21 cellular contexts compared by ENCODE assay signal in genomic region chr18:76988827-76989646, GRCh38.
DNase-seq lines count a peak whose midpoint lies in the region; ATAC-seq and TF ChIP-seq lines count a peak whose summit lies in the region.
"Had no signal": no experiment of that assay in that cellular context is flagged by ENCODE, and none has a peak within 500 bp of the region (broad histone marks: within the 10 kb centered on the region; RNA-seq: fewer than 3 reads in every experiment).

No MANE protein-coding gene starts in this region.

- no peaks in the 10 kb centered on the region for H3K36me3 ChIP-seq in left ventricle myocardium inferior
- no peaks in the 10 kb centered on the region for H3K36me3 ChIP-seq in OCI-LY3 (replicated peaks; ENCODE audit: low read depth, low read length)
- H3K36me3 ChIP-seq in H7 (replicated peaks; ENCODE audit: control insufficient read depth, insufficient read depth, low read length) = no peaks in the 10 kb centered on the region
- H3K36me3 ChIP-seq: pancreas had no signal

- H3K36me3 Mint-ChIP-seq in chondrocyte (ENCODE audit: low read depth) = no peaks in the 10 kb centered on the region
- H3K36me3 Mint-ChIP-seq: activated naive CD4-positive, alpha-beta T cell treated with anti-CD3 and anti-CD28 coated beads, Interleukin-2, amount 50 U/mL, for 24 hours; naive B cell had no signal

- H3K9me3 Mint-ChIP-seq in chondrocyte (ENCODE audit: low read depth) = no peaks in the 10 kb centered on the region
- H3K9me3 Mint-ChIP-seq: activated CD4-positive, alpha-beta T cell treated with anti-CD3 and anti-CD28 coated beads, Interleukin-2, amount 10 ng/mL, durations not matched to agents 7 days and 5 days; activated naive CD4-positive, alpha-beta T cell treated with anti-CD3 and anti-CD28 coated beads, Interleukin-2, amount 50 U/mL, for 24 hours; CD4-positive, alpha-beta T cell; GM23338; naive B cell had no signal

- peak overlapping the region; percentile 51 for H3K27ac ChIP-seq in left ventricle myocardium inferior (replicated peaks)
- H3K27ac ChIP-seq in right cardiac atrium (ENCODE audit: low read length) = no peak overlapping the region
- peak overlapping the region; percentile 29 for H3K27ac ChIP-seq in OCI-LY3 (ENCODE audit: low read length)

- WGBS in right cardiac atrium = 93% methylated on average over 29 of the region's 29 CpGs

- no peaks in the 10 kb centered on the region for H3K27me3 ChIP-seq in left ventricle myocardium inferior (ENCODE audit: low read depth)
- no peaks in the 10 kb centered on the region for H3K27me3 ChIP-seq in right cardiac atrium (ENCODE audit: control insufficient read depth, insufficient read depth)
- peaks cover 48% of the 10 kb centered on the region for H3K27me3 ChIP-seq in OCI-LY3 (ENCODE audit: low read depth, low read length)
- H3K27me3 ChIP-seq in H7 (ENCODE audit: control insufficient read depth, insufficient read depth, low read length) = no peaks in the 10 kb centered on the region
- H3K27me3 ChIP-seq: pancreas had no signal

- intact Hi-C loops in left ventricle myocardium inferior (cut with micrococcal nuclease) = no loop called here
- intact Hi-C loops in right cardiac atrium (cut with DNase I) = loop anchor here in 2 of 4 donors (10.0 kb wide), 1 partner anchor 184 kb away; no protein-coding TSS in a partner anchor

- H3K79me2 ChIP-seq in OCI-LY3 (ENCODE audit: low read length) = no peaks in the 10 kb centered on the region

- H3K4me3 ChIP-seq in left ventricle myocardium inferior = peak overlapping the region; percentile 37
- H3K4me3 ChIP-seq in right cardiac atrium (ENCODE audit: low read length) = no peak overlapping the region
- H3K4me3 ChIP-seq in OCI-LY3 (ENCODE audit: low read length) = peak overlapping the region; percentile 75
- H3K4me3 ChIP-seq in H7 (ENCODE audit: insufficient read depth, low read depth, low read length) = no peak overlapping the region
- H3K4me3 ChIP-seq: GM23338, pancreas had no signal

- peaks cover 8% of the 10 kb centered on the region; the same call in 1 of the 2 replicates for H4K20me1 ChIP-seq in OCI-LY3 (ENCODE audit: insufficient read depth, low read length)

- peaks cover 8% of the 10 kb centered on the region for H3K27me3 Mint-ChIP-seq in chondrocyte (ENCODE audit: low read depth)
- H3K27me3 Mint-ChIP-seq: activated CD4-positive, alpha-beta T cell treated with anti-CD3 and anti-CD28 coated beads, Interleukin-2, amount 10 ng/mL, durations not matched to agents 7 days and 5 days; activated naive CD4-positive, alpha-beta T cell treated with anti-CD3 and anti-CD28 coated beads, Interleukin-2, amount 50 U/mL, for 24 hours; CD4-positive, alpha-beta T cell had no signal

- ATAC-seq in right cardiac atrium (no peak), HG03342 (IDR thresholded peaks at IDR 0.05; ENCODE audit: unreplicated experiment) (no peak)
- ATAC-seq: GM23338 had no signal

- TF ChIP-seq CTCF in left ventricle myocardium inferior (IDR thresholded peaks at IDR 0.05; ENCODE audit: borderline replicate concordance) (no peak), OCI-LY3 (IDR thresholded peaks at IDR 0.05; ENCODE audit: low read depth, low read length) (0 out of 2 replicates have a peak, but pooled peaks have one; percentile 11), chondrocyte (IDR thresholded peaks at IDR 0.05) (no peak)

- H3K4me1 ChIP-seq in left ventricle myocardium inferior = no peaks in the 10 kb centered on the region
- H3K4me1 ChIP-seq in right cardiac atrium (ENCODE audit: control insufficient read depth, insufficient read depth, low read length) = no peaks in the 10 kb centered on the region
- H3K4me1 ChIP-seq in OCI-LY3 (ENCODE audit: low read length) = peaks cover 38% of the 10 kb centered on the region
- H3K4me1 ChIP-seq: pancreas had no signal

- H3K4me2 ChIP-seq in OCI-LY3 (ENCODE audit: low read length) = peak overlapping the region; percentile 98
- H3K4me2 ChIP-seq: GM23338 had no signal

- H2AFZ ChIP-seq in OCI-LY3 (ENCODE audit: low read depth, low read length) = 0 out of 2 replicates have a peak overlapping the region, but pooled peaks have one; percentile 16
- H2AFZ ChIP-seq: GM23338 had no signal

- H3K9me3 ChIP-seq in left ventricle myocardium inferior (replicated peaks) (no peaks in the 10 kb centered on the region), right cardiac atrium (ENCODE audit: control insufficient read depth, low read length) (no peaks in the 10 kb centered on the region), OCI-LY3 (ENCODE audit: insufficient read depth, low read length) (no peaks in the 10 kb centered on the region)
- H3K9me3 ChIP-seq: pancreas had no signal

- H3K4me1 Mint-ChIP-seq in chondrocyte (ENCODE audit: low read depth) = no peaks in the 10 kb centered on the region
- H3K4me1 Mint-ChIP-seq: activated CD4-positive, alpha-beta T cell treated with anti-CD3 and anti-CD28 coated beads, Interleukin-2, amount 10 ng/mL, durations not matched to agents 7 days and 5 days; activated naive CD4-positive, alpha-beta T cell treated with anti-CD3 and anti-CD28 coated beads, Interleukin-2, amount 50 U/mL, for 24 hours had no signal

- H3K27ac Mint-ChIP-seq in chondrocyte (ENCODE audit: unreplicated experiment) = no peak overlapping the region
- H3K27ac Mint-ChIP-seq: activated CD4-positive, alpha-beta T cell treated with anti-CD3 and anti-CD28 coated beads, Interleukin-2, amount 10 ng/mL, durations not matched to agents 7 days and 5 days; activated naive CD4-positive, alpha-beta T cell treated with anti-CD3 and anti-CD28 coated beads, Interleukin-2, amount 50 U/mL, for 24 hours; CD4-positive, alpha-beta T cell had no signal

- no peak overlapping the region for H3K4me3 Mint-ChIP-seq in chondrocyte (ENCODE audit: unreplicated experiment)
- H3K4me3 Mint-ChIP-seq: activated CD4-positive, alpha-beta T cell treated with anti-CD3 and anti-CD28 coated beads, Interleukin-2, amount 10 ng/mL, durations not matched to agents 7 days and 5 days; activated naive CD4-positive, alpha-beta T cell treated with anti-CD3 and anti-CD28 coated beads, Interleukin-2, amount 50 U/mL, for 24 hours; CD4-positive, alpha-beta T cell; GM23338 had no signal

- peak overlapping the region; percentile 35 for H3K9ac ChIP-seq in OCI-LY3 (ENCODE audit: low read length)

- no peak for DNase-seq in left ventricle myocardium inferior
- no peak for DNase-seq in right cardiac atrium
- DNase-seq in islet precursor cell = peak; percentile 24
- peak; percentile 27 for DNase-seq in ureter (ENCODE audit: low spot score)
- no peak for DNase-seq in H7
- DNase-seq in chondrocyte (ENCODE audit: low spot score) = no peak
- DNase-seq: activated CD4-positive, alpha-beta T cell treated with anti-CD3 and anti-CD28 coated beads, Interleukin-2, amount 10 ng/mL, durations not matched to agents 7 days and 5 days; activated T-cell treated with anti-CD3 and anti-CD28 coated beads, Interleukin-2, amount 50 U/mL, for 1 hour; CD4-positive, alpha-beta T cell; foreskin melanocyte; kidney; mesenchymal stem cell; naive B cell; NCI-H1436; NCI-H524 treated with DMSO at 0.1 percent for 48 hours; stimulated activated CD4-positive, alpha-beta T cell treated with anti-CD3 and anti-CD28 coated beads, Interleukin-4, amount 100 ng/mL, for 1 hour had no signal

Comparison
In these comparisons a context has a peak if more than half of its experiments do, and no peak if none do; other contexts are left out.
1. H3K4me3 ChIP-seq: peak in left ventricle myocardium inferior (single experiment) and OCI-LY3 (single experiment); none in right cardiac atrium (single experiment) and H7 (single experiment).
2. DNase-seq: peak in islet precursor cell (single experiment) and ureter (single experiment); none in left ventricle myocardium inferior (single experiment), right cardiac atrium (0 of 3), H7 (single experiment) and chondrocyte (single experiment).